Comparison of ENCODE assay signal across 1 cellular context in the genomic region with DNA sequence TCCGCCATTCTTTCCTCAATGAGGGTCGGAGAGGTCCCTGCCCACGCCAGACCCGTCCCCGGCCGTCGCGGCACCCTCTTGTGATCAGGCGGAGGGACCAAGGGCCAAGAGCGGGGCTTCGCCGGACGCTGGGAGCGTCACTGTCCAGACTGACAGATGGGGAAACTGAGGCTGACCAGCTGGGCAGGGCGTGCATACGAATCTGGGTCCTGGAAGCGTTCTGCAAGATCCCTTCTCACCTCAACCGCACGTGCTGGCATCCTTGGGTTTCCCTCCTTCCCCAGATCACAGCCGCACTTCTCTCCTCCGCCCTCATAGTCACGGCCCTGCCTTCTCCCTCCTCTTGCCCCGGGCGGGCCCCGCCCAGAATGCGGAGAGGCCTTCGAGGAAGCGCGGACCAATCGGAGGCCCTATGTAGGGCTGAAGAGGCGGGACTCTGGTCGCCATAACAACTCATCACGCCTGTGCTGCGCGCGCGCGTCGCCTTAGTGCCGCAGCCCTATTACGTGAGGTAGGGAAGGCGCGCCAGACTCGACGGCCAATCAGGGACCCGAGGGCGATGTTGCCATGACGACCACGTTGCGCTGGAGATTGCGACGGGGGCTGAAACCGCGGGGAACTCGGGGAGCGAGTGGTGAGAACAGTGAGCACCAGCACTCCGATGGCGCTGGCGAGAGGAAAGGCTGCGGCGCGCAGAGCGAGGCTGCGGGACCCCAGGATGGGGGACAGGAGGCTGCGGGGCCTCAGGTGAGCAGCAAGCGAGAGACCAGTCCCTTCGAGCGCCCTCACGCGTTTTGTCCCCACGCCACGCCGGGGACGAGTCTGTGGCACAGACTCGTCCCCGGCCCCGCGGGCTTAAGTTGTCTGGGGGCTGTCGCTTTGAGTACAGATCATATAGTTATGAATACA.
TF ChIP-seq lines count a peak whose summit lies in the region.

No MANE protein-coding gene starts in this region.

TF ChIP-seq in K562, 482 proteins besides CTCF, POLR2A, EP300 and RAD21 (continued from another document and continues in another):
- TF ChIP-seq E2F8 (IDR thresholded peaks at IDR 0.05; ENCODE audit: low read depth, partially characterized antibody) (peak; percentile 67), ZNF584 (CRISPR knock-in tag; IDR thresholded peaks at IDR 0.05; ENCODE audit: low read depth) (no peak), TBL1XR1 (IDR thresholded peaks at IDR 0.05; ENCODE audit: low read length in 2 of 2) (peak in 1 of 2 experiments; percentile 56; a peak in 2 of 4 replicates), ZNF263 (CRISPR knock-in tag; IDR thresholded peaks at IDR 0.05; ENCODE audit: borderline replicate concordance) (no peak; the same call in 1 of the 2 replicates), HLTF (IDR thresholded peaks at IDR 0.05) (no peak), ZNF134 (CRISPR knock-in tag; conservative IDR thresholded peaks at IDR 0.05) (no peak), PHB2 (IDR thresholded peaks at IDR 0.05; ENCODE audit: low read depth) (no peak), SRF (CRISPR knock-in tag; IDR thresholded peaks at IDR 0.05) (0 out of 4 replicates have a peak, but pooled peaks of 1 of the 2 experiments have one; percentile 32), HNRNPLL (IDR thresholded peaks at IDR 0.05; ENCODE audit: low read depth, low read length, poor library complexity, severe bottlenecking) (peak; percentile 95), STAT5A (IDR thresholded peaks at IDR 0.05; ENCODE audit: borderline replicate concordance, low read length) (no peak), HDAC3 (IDR thresholded peaks at IDR 0.05; ENCODE audit: borderline replicate concordance, partially characterized antibody) (no peak), MYNN (IDR thresholded peaks at IDR 0.05) (peak; percentile 89; the same call in 1 of the 2 replicates), MYNN (CRISPR knock-in tag; IDR thresholded peaks at IDR 0.05) (no peak), GTF2F1 (IDR thresholded peaks at IDR 0.05; ENCODE audit: low read depth, low read length) (0 out of 2 replicates have a peak, but pooled peaks have one; percentile 77), TCF7 (IDR thresholded peaks at IDR 0.05; ENCODE audit: borderline replicate concordance) (no peak), MTF1 (CRISPR knock-in tag; IDR thresholded peaks at IDR 0.05; ENCODE audit: borderline replicate concordance) (no peak), ZBTB1 (CRISPR knock-in tag; IDR thresholded peaks at IDR 0.05; ENCODE audit: borderline replicate concordance, low read depth) (no peak), CCAR2 (IDR thresholded peaks at IDR 0.05; ENCODE audit: low read depth, low read length) (no peak), POLR2B (IDR thresholded peaks at IDR 0.05; ENCODE audit: low read depth, partially characterized antibody) (peak; percentile 87), KDM2B (CRISPR knock-in tag; IDR thresholded peaks at IDR 0.05) (no peak), PHF8 (IDR thresholded peaks at IDR 0.05; ENCODE audit: borderline replicate concordance, low read length) (peak; percentile 87; the same call in 1 of the 2 replicates), ESRRA (IDR thresholded peaks at IDR 0.05; ENCODE audit: borderline replicate concordance, low read depth) (no peak; the same call in 1 of the 2 replicates), HDAC8 (tag; IDR thresholded peaks at IDR 0.05) (no peak), ZNF778 (CRISPR knock-in tag; IDR thresholded peaks at IDR 0.05) (no peak), SIN3B (IDR thresholded peaks at IDR 0.05; ENCODE audit: low read depth) (peak; percentile 44; the same call in 1 of the 2 replicates), GTF2E2 (tag; IDR thresholded peaks at IDR 0.05) (peak; percentile 66; the same call in 1 of the 2 replicates), YY1 (IDR thresholded peaks at IDR 0.05; ENCODE audit: borderline replicate concordance in 1 of 3, control insufficient read depth in 1 of 3, extremely low read depth in 1 of 3, insufficient read depth in 3 of 3, insufficient read length in 1 of 3, insufficient replicate concordance in 2 of 3, low read depth in 1 of 3, low read length in 2 of 3) (peak; percentile 52 to 75 (median 73)), MAFG (tag; conservative IDR thresholded peaks at IDR 0.05) (no peak), ELF4 (CRISPR knock-in tag; IDR thresholded peaks at IDR 0.05) (peak; percentile 34; the same call in 1 of the 2 replicates), MTA2 (IDR thresholded peaks at IDR 0.05; ENCODE audit: low read depth) (no peak), RBM17 (IDR thresholded peaks at IDR 0.05; ENCODE audit: borderline replicate concordance, low read depth, low read length) (no peak), RCOR1 (IDR thresholded peaks at IDR 0.05; ENCODE audit: borderline replicate concordance in 1 of 2, low read depth in 2 of 2, low read length in 2 of 2) (peak in 1 of 2 experiments; percentile 29; a peak in 2 of 4 replicates), CBX8 (IDR thresholded peaks at IDR 0.05; ENCODE audit: borderline replicate concordance, extremely low read depth, low read depth, low read length, poor library complexity, severe bottlenecking) (no peak), SPI1 (IDR thresholded peaks at IDR 0.05; ENCODE audit: borderline replicate concordance, low read depth, low read length) (0 out of 2 replicates have a peak, but pooled peaks have one; percentile 40), PCBP1 (IDR thresholded peaks at IDR 0.05; ENCODE audit: low read depth, low read length, poor library complexity, severe bottlenecking) (peak; percentile 40), PRDM10 (IDR thresholded peaks at IDR 0.05; ENCODE audit: partially characterized antibody) (peak; percentile 70), TGIF2 (CRISPR knock-in tag; IDR thresholded peaks at IDR 0.05) (no peak), JUND (IDR thresholded peaks at IDR 0.05; ENCODE audit: borderline replicate concordance, low read depth, low read length) (0 out of 2 replicates have a peak, but pooled peaks have one; percentile 4), JUND (tag; IDR thresholded peaks at IDR 0.05; ENCODE audit: borderline replicate concordance, low read depth, low read length) (no peak; the same call in 2 of the 3 replicates), KDM5B (IDR thresholded peaks at IDR 0.05; ENCODE audit: insufficient replicate concordance, low read depth, low read length) (peak; percentile 93), CBX2 (IDR thresholded peaks at IDR 0.05; ENCODE audit: insufficient read depth, low read length, poor library complexity, severe bottlenecking) (no peak), XRCC5 (IDR thresholded peaks at IDR 0.05; ENCODE audit: low read depth, low read length) (no peak; the same call in 1 of the 2 replicates), NCOA4 (IDR thresholded peaks at IDR 0.05; ENCODE audit: partially characterized antibody) (no peak)
- TF ChIP-seq, protein P1, sequence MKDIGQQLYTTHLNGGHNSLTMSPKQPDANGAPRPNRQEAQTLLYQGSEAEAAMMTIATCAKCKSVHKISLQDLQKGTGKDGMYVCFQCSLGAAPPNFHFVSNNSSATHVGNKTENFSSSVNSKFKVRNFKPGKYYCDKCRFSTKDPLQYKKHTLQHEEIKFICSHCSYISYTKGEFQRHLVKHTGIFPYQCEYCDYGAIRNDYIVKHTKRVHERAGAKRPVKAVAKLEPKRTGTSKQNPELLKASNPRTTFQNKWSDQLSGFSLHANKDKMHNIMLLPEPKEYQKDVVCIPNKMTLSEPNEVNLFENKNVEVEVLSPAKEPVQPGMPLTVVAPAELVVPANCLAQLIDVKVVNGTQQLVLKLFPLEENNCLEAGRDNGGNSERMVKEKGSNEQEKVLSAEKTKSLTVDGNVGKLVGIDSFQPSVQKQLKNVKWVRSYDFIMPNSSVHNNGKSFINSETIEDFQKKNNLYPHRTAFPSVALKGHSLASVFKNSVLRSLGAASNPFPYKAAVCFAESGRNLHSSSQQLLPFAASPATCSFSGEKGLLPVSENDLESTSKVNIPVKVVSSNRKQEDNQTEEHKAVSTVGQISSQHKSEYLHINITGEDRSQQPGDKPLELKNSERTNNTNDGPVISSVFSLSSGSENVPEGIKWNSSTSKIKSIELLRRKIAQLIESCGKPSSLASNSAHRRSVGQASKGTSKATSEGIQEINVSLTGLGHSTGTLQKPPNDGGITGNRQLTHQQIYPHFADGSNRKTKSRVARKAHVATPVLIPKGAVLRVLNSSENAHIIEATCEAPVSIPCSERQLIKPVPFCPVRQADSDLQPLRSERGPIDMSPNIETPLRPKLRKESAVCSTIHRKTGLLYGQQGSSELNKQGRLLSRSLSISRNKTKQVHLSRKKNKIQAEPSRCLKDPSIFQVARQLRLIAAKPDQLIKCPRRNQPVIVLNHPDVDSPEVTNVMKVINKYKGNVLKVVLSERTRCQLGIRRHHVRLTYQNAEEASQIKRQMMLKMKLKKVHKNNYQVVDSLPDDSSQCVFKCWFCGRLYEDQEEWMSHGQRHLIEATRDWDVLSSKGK (CRISPR knock-in tag; IDR thresholded peaks at IDR 0.05), result no peak
- TF ChIP-seq, protein P2, sequence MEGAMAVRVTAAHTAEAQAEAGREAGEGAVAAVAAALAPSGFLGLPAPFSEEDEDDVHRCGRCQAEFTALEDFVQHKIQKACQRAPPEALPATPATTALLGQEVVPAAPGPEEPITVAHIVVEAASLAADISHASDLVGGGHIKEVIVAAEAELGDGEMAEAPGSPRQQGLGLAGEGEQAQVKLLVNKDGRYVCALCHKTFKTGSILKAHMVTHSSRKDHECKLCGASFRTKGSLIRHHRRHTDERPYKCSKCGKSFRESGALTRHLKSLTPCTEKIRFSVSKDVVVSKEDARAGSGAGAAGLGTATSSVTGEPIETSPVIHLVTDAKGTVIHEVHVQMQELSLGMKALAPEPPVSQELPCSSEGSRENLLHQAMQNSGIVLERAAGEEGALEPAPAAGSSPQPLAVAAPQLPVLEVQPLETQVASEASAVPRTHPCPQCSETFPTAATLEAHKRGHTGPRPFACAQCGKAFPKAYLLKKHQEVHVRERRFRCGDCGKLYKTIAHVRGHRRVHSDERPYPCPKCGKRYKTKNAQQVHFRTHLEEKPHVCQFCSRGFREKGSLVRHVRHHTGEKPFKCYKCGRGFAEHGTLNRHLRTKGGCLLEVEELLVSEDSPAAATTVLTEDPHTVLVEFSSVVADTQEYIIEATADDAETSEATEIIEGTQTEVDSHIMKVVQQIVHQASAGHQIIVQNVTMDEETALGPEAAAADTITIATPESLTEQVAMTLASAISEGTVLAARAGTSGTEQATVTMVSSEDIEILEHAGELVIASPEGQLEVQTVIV (CRISPR knock-in tag; IDR thresholded peaks at IDR 0.05; ENCODE audit: borderline replicate concordance), result peak; percentile 78; the same call in 1 of the 2 replicates
- TF ChIP-seq, protein P3, sequence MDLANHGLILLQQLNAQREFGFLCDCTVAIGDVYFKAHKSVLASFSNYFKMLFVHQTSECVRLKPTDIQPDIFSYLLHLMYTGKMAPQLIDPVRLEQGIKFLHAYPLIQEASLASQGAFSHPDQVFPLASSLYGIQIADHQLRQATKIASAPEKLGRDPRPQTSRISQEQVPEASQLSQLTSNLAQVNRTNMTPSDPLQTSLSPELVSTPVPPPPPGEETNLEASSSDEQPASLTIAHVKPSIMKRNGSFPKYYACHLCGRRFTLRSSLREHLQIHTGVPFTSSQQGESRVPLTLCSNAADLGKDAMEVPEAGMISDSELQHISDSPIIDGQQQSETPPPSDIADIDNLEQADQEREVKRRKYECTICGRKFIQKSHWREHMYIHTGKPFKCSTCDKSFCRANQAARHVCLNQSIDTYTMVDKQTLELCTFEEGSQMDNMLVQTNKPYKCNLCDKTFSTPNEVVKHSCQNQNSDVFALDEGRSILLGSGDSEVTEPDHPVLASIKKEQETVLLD (IDR thresholded peaks at IDR 0.05), result peak; percentile 87
- TF ChIP-seq, protein P4, sequence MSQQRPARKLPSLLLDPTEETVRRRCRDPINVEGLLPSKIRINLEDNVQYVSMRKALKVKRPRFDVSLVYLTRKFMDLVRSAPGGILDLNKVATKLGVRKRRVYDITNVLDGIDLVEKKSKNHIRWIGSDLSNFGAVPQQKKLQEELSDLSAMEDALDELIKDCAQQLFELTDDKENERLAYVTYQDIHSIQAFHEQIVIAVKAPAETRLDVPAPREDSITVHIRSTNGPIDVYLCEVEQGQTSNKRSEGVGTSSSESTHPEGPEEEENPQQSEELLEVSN (IDR thresholded peaks at IDR 0.05; ENCODE audit: borderline replicate concordance in 1 of 2, extremely low read depth in 1 of 2, insufficient read depth in 1 of 2, insufficient read length in 1 of 2, low read depth in 1 of 2, low read length in 1 of 2, poor library complexity in 1 of 2, severe bottlenecking in 1 of 2), result peak; percentile 96 to 99
